20 cellular contexts compared by ENCODE assay signal in genomic region chr13:89746554-89746953, GRCh38.
"Had no signal": no experiment of that assay in that cellular context is flagged by ENCODE, and none has a peak within 500 bp of the region (broad histone marks: within the 10 kb centered on the region; RNA-seq: fewer than 3 reads in every experiment).

No MANE protein-coding gene starts in this region.

- H3K9me3 Mint-ChIP-seq: brain, mesothelial cell of epicardium, nephron progenitor cell had no signal

- H3K27ac Mint-ChIP-seq: activated CD4-positive, alpha-beta memory T cell treated with anti-CD3 and anti-CD28 coated beads for 36 hours; activated CD4-positive, alpha-beta T cell treated with anti-CD3 and anti-CD28 coated beads for 36 hours; activated CD8-positive, alpha-beta memory T cell treated with anti-CD3 and anti-CD28 coated beads, Interleukin-2, amount 10 ng/mL, durations not matched to agents 7 days and 5 days; activated naive CD4-positive, alpha-beta T cell treated with anti-CD3 and anti-CD28 coated beads, Interleukin-2, amount 50 U/mL, for 72 hours; activated T-cell treated with anti-CD3 and anti-CD28 coated beads, Interleukin-2, amount 50 U/mL, for 24 hours; mesothelial cell of epicardium; nephron progenitor cell had no signal

- H3K4me1 ChIP-seq: lower lobe of right lung, psoas muscle, sigmoid colon, upper lobe of right lung had no signal

- H3K4me3 Mint-ChIP-seq: activated CD4-positive, alpha-beta memory T cell treated with anti-CD3 and anti-CD28 coated beads for 36 hours; activated CD4-positive, alpha-beta T cell treated with anti-CD3 and anti-CD28 coated beads for 36 hours; activated CD8-positive, alpha-beta memory T cell treated with anti-CD3 and anti-CD28 coated beads, Interleukin-2, amount 10 ng/mL, durations not matched to agents 7 days and 5 days; activated T-cell treated with anti-CD3 and anti-CD28 coated beads, Interleukin-2, amount 50 U/mL, for 24 hours; brain; central memory CD8-positive, alpha-beta T cell; mesothelial cell of epicardium; nephron progenitor cell had no signal

- H3K27ac ChIP-seq: lower lobe of right lung, psoas muscle, sigmoid colon, thoracic aorta, upper lobe of right lung, VCaP had no signal

- H3K27me3 ChIP-seq: sigmoid colon, upper lobe of right lung had no signal

- ATAC-seq: activated CD4-positive, alpha-beta T cell treated with anti-CD3 and anti-CD28 coated beads for 36 hours; activated CD8-positive, alpha-beta memory T cell treated with anti-CD3 and anti-CD28 coated beads, Interleukin-2, amount 10 ng/mL, durations not matched to agents 7 days and 5 days; activated naive CD4-positive, alpha-beta T cell treated with anti-CD3 and anti-CD28 coated beads, Interleukin-2, amount 50 U/mL, for 72 hours; lower lobe of right lung; psoas muscle; upper lobe of right lung had no signal

- H3K4me3 ChIP-seq: lower lobe of right lung, psoas muscle, sigmoid colon, thoracic aorta, upper lobe of right lung had no signal

- H3K4me1 Mint-ChIP-seq: activated CD4-positive, alpha-beta T cell treated with anti-CD3 and anti-CD28 coated beads for 36 hours; activated CD8-positive, alpha-beta memory T cell treated with anti-CD3 and anti-CD28 coated beads, Interleukin-2, amount 10 ng/mL, durations not matched to agents 7 days and 5 days; central memory CD8-positive, alpha-beta T cell had no signal

- H3K9me3 ChIP-seq: lower lobe of right lung, psoas muscle, sigmoid colon, thoracic aorta, upper lobe of right lung had no signal

- H3K27me3 Mint-ChIP-seq: activated CD4-positive, alpha-beta memory T cell treated with anti-CD3 and anti-CD28 coated beads for 36 hours; activated CD4-positive, alpha-beta T cell treated with anti-CD3 and anti-CD28 coated beads for 36 hours; activated CD8-positive, alpha-beta memory T cell treated with anti-CD3 and anti-CD28 coated beads, Interleukin-2, amount 10 ng/mL, durations not matched to agents 7 days and 5 days; activated T-cell treated with anti-CD3 and anti-CD28 coated beads, Interleukin-2, amount 50 U/mL, for 24 hours; central memory CD8-positive, alpha-beta T cell had no signal

- DNase-seq: activated CD4-positive, alpha-beta memory T cell treated with anti-CD3 and anti-CD28 coated beads for 36 hours; activated CD4-positive, alpha-beta T cell treated with anti-CD3 and anti-CD28 coated beads for 36 hours; activated CD8-positive, alpha-beta memory T cell treated with anti-CD3 and anti-CD28 coated beads, Interleukin-2, amount 10 ng/mL, durations not matched to agents 7 days and 5 days; activated T-cell treated with anti-CD3 and anti-CD28 coated beads, Interleukin-2, amount 50 U/mL, for 24 hours; amygdala; effector CD8-positive, alpha-beta T cell; foreskin fibroblast; lower lobe of right lung; nephron progenitor cell; psoas muscle; sigmoid colon; stimulated activated CD4-positive, alpha-beta T cell treated with anti-CD3 and anti-CD28 coated beads, Interleukin-12 subunit alpha, Interleukin-12 subunit beta, amount 100 ng/mL, for 4 hours; stimulated activated CD4-positive, alpha-beta T cell treated with anti-CD3 and anti-CD28 coated beads, Interleukin-2, amount 100 ng/mL, for 24 hours; upper lobe of right lung had no signal

- H3K36me3 Mint-ChIP-seq: activated CD4-positive, alpha-beta memory T cell treated with anti-CD3 and anti-CD28 coated beads for 36 hours; activated CD8-positive, alpha-beta memory T cell treated with anti-CD3 and anti-CD28 coated beads, Interleukin-2, amount 10 ng/mL, durations not matched to agents 7 days and 5 days; activated naive CD4-positive, alpha-beta T cell treated with anti-CD3 and anti-CD28 coated beads, Interleukin-2, amount 50 U/mL, for 72 hours; brain; mesothelial cell of epicardium had no signal

- H3K36me3 ChIP-seq: lower lobe of right lung, sigmoid colon, thoracic aorta, upper lobe of right lung had no signal
